In the genomic region with DNA sequence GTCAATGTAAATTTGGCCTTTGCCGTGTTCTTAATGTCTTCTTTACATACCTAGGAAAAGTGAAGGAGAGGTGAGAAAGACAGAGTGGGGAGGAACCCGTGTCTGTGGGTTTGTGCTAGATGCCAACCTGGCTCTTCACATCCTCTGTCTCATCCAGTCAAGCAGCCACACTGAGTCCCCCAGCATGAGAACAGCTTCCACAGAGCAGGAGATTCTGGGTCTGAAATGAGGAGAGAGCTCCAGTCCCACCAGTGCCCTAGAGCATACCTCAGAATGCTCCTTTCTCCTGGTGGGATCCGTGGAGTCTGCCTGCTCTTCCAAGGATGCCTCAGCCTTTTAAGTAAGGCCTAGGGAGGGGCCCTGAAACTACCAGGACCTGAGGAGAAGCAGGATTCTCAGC, we compare ENCODE assay signal across 27 cellular contexts. TPM values are rescaled to one million over a fixed set of nuclear protein-coding genes. Genes with fewer than 3 reads are reported as not detected.
"Had no signal": no experiment of that assay in that cellular context is flagged by ENCODE, and none has a peak within 500 bp of the region (broad histone marks: within the 10 kb centered on the region; RNA-seq: fewer than 3 reads in every experiment).

Gene IL36B, minus strand, starts transcription at position 101 of the 400 bp plus-strand sequence.

- H3K27ac ChIP-seq: HL-60, KMS-11, SJSA1, SK-N-MC had no signal

- H3K4me3 ChIP-seq: K562, SJSA1, SK-N-MC had no signal

- FAIRE-seq: HTR-8/SVneo, K562, RCC 7860 had no signal

- H3K27me3 ChIP-seq: SJSA1 had no signal

- H3K4me1 ChIP-seq: SJSA1 had no signal

- H3K36me3 ChIP-seq: SJSA1 had no signal

- ATAC-seq: K562 had no signal

- H3K4me1 Mint-ChIP-seq: IgD-negative memory B cell had no signal

- H3K9me3 ChIP-seq: SJSA1 had no signal

- DNase-seq: Kasumi-1, MV-4-11, NCI-H1048, NCI-H1105, NCI-H1417, NCI-H1436 treated with DMSO at 0.1 percent for 48 hours, NCI-H1694 treated with DMSO at 0.1 percent for 48 hours, NCI-H1930, NCI-H2081, NCI-H2107, NCI-H2227 treated with DMSO at 0.1 percent for 48 hours, NCI-H524 treated with DMSO at 0.1 percent for 48 hours, NCI-H69, NCI-H774, Right ventricle myocardium superior, RPMI8226, SIG-M5 had no signal

- H3K4me3 Mint-ChIP-seq: IgD-negative memory B cell had no signal

- H3K9ac ChIP-seq: KMS-11 had no signal

- H3K27ac Mint-ChIP-seq: IgD-negative memory B cell had no signal

RNA-seq across cellular contexts. Expression of gene IL36B, which starts in this region (rescaled TPM):
- total RNA-seq: K562, M059J, NCI-H460, Right ventricle myocardium superior, SJSA1 had no signal
- polyA plus RNA-seq: IgD-negative memory B cell, K562 had no signal
